ENCODE assay signal across 8 cellular contexts in the genomic region with DNA sequence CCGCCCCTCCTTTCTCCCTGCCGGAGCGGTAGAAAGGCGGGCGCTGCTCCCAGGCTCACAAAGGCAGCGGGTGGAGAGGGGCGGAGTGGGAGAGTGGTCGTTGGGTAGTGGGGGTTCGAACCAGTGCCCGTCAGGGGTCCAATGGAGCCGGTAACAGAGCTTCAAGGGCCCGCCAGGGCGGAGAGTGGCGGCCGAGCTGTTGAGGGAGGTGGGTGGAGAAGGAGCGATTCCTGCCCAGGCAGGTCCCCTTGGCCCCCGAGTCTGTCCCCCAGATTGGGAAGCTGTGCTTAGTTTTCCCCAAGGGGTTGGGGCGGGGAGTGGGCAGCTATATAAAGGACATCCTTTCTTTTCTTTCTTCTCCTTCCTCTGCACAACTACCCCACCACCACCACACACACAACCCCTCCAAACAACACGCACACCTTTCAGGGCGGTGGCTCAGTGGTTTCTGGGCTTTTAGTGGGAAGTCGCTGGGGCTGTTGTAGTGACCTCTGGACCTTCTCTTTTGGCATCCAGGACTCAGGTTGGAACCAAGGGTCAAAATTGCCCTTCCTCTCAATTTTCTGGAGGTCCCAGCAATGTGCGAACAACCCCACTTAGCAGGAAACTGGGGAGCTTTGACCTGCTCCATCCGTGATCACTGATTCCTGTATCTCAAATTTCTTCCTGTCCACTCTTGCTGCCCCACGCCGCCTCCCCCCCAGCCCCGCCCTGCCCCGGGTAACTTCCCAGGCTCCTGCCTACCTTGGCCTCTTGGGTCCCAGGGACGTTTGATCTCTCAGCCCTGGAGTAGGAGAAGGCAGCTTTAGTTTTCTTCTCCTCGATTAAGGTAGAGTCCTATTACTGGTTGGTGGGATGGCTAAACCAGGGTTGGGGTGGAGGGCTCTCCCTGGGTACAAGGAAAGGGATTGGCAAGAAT. TPM values are rescaled to one million over a fixed set of nuclear protein-coding genes. Genes with fewer than 3 reads are reported as not detected.
DNase-seq lines count a peak whose midpoint lies in the region; ATAC-seq and TF ChIP-seq lines count a peak whose summit lies in the region.

No MANE protein-coding gene starts in this region.

- H3K4me1 ChIP-seq in BE2C, result no peaks in the 10 kb centered on the region
- peaks cover 9% of the 10 kb centered on the region for H3K4me1 ChIP-seq in OCI-LY7 (ENCODE audit: insufficient read depth, low read length, poor library complexity, severe bottlenecking)

- H3K9me3 ChIP-seq in BE2C, result no peaks in the 10 kb centered on the region
- no peaks in the 10 kb centered on the region for H3K9me3 ChIP-seq in OCI-LY7 (ENCODE audit: low read length)
- no peaks in the 10 kb centered on the region for H3K9me3 ChIP-seq in neural cell (ENCODE audit: low read length)

- H3K4me3 Mint-ChIP-seq in endothelial cell (ENCODE audit: unreplicated experiment), result peak overlapping the region; percentile 71

- H3K27me3 ChIP-seq in BE2C (no peaks in the 10 kb centered on the region), neural cell (ENCODE audit: insufficient read depth, low read depth, low read length) (no peaks in the 10 kb centered on the region)

- no peaks in the 10 kb centered on the region for H4K20me1 ChIP-seq in OCI-LY7 (ENCODE audit: insufficient read depth, low read length)
- H4K20me1 ChIP-seq in neural cell (ENCODE audit: insufficient read depth), result no peaks in the 10 kb centered on the region

- H3K36me3 ChIP-seq in BE2C (no peaks in the 10 kb centered on the region), OCI-LY7 (ENCODE audit: insufficient read depth, low read length) (no peaks in the 10 kb centered on the region), neural cell (ENCODE audit: insufficient read depth, low read length) (no peaks in the 10 kb centered on the region)

- H3K4me3 ChIP-seq in BE2C (ENCODE audit: low read depth, low read length) (peak overlapping the region; percentile 70), OCI-LY7 (ENCODE audit: low read depth, low read length, poor library complexity, severe bottlenecking) (peak overlapping the region; percentile 80), neural cell (ENCODE audit: low read length) (peak overlapping the region; percentile 90)

- POLR2A ChIA-PET in OCI-LY7 (lab: Charles Lee), result no interaction called here

- no TSS peak for BruUV-seq in OCI-LY7 (replicated peaks; lab: Mats Ljungman, UMichigan)

- no peak for ATAC-seq in HG03457 (IDR thresholded peaks at IDR 0.05; ENCODE audit: unreplicated experiment)

- no peaks in the 10 kb centered on the region for H3K9me3 Mint-ChIP-seq in endothelial cell (ENCODE audit: unreplicated experiment)

- no peaks in the 10 kb centered on the region for H3K79me2 ChIP-seq in OCI-LY7 (ENCODE audit: insufficient read depth, low read depth, low read length)
- peaks cover 54% of the 10 kb centered on the region for H3K79me2 ChIP-seq in neural cell (replicated peaks; ENCODE audit: insufficient read depth, low read length)

- H3K27ac Mint-ChIP-seq in endothelial cell (ENCODE audit: unreplicated experiment), result peak overlapping the region; percentile 36

- peak overlapping the region; percentile 83 for H3K9ac ChIP-seq in neural cell (ENCODE audit: low read length)

- no peak for TF ChIP-seq CTCF in BE2C (IDR thresholded peaks at IDR 0.05; ENCODE audit: low read depth, low read length)
- no peak for TF ChIP-seq CTCF in OCI-LY7 (conservative IDR thresholded peaks at IDR 0.05; ENCODE audit: low read length)
- no peak for TF ChIP-seq CTCF in endothelial cell (IDR thresholded peaks at IDR 0.05; ENCODE audit: unreplicated experiment)
- no peak for TF ChIP-seq CTCF in neural cell (IDR thresholded peaks at IDR 0.05; ENCODE audit: poor library complexity, severe bottlenecking)

- peaks cover 5% of the 10 kb centered on the region for H3K27me3 Mint-ChIP-seq in endothelial cell (ENCODE audit: unreplicated experiment)

- DNase-seq in BE2C (no peak), OCI-LY7 (ENCODE audit: low spot score) (no peak), endothelial cell (ENCODE audit: low spot score) (no peak), SIG-M5 (lab: John Stamatoyannopoulos, UW) (no peak), amniotic stem cell (lab: John Stamatoyannopoulos, UW) (no peak)
- DNase-seq in stimulated activated CD4-positive, alpha-beta T cell treated with anti-CD3 and anti-CD28 coated beads, Interleukin-2, amount 100 ng/mL, for 48 hours, result no peak

- H2AFZ ChIP-seq in OCI-LY7 (ENCODE audit: low read length) (no peak overlapping the region), neural cell (ENCODE audit: low read depth, low read length) (no peak overlapping the region)

- intact Hi-C loops in OCI-LY7 (cut with micrococcal nuclease; ENCODE audit: unreplicated experiment), result no loop called here

- no peak for TF ChIP-seq EP300 in neural cell (conservative IDR thresholded peaks at IDR 0.05; ENCODE audit: poor library complexity, severe bottlenecking)

- H3K27ac ChIP-seq in OCI-LY7 (ENCODE audit: low read depth, low read length, poor library complexity, severe bottlenecking) (no peak overlapping the region), neural cell (ENCODE audit: low read length) (peak overlapping the region; percentile 68)

- peaks cover 3% of the 10 kb centered on the region for H3K4me1 Mint-ChIP-seq in endothelial cell (ENCODE audit: unreplicated experiment)

- H3K4me2 ChIP-seq in OCI-LY7 (ENCODE audit: low read length) (peak overlapping the region; percentile 83), neural cell (ENCODE audit: low read length) (peak overlapping the region; percentile 62)

- TF ChIP-seq RAD21 in neural cell (conservative IDR thresholded peaks at IDR 0.05), result no peak

- H3K36me3 Mint-ChIP-seq in endothelial cell (ENCODE audit: low read depth, unreplicated experiment), result no peaks in the 10 kb centered on the region

- CTCF ChIA-PET in OCI-LY7 (lab: Charles Lee; ENCODE audit: unreplicated experiment), result no interaction called here

- H3K9me2 ChIP-seq in OCI-LY7 (ENCODE audit: insufficient read depth, low read length), result no peaks in the 10 kb centered on the region
- H3K9me2 ChIP-seq in neural cell (ENCODE audit: insufficient read depth, low read length), result no peaks in the 10 kb centered on the region

- H3F3A ChIP-seq in neural cell (ENCODE audit: insufficient read depth, low read length, poor library complexity, severe bottlenecking), result no peaks in the 10 kb centered on the region

TF ChIP-seq in neural cell, 6 proteins besides CTCF, POLR2A, EP300 and RAD21:
- TF ChIP-seq, protein P1, sequence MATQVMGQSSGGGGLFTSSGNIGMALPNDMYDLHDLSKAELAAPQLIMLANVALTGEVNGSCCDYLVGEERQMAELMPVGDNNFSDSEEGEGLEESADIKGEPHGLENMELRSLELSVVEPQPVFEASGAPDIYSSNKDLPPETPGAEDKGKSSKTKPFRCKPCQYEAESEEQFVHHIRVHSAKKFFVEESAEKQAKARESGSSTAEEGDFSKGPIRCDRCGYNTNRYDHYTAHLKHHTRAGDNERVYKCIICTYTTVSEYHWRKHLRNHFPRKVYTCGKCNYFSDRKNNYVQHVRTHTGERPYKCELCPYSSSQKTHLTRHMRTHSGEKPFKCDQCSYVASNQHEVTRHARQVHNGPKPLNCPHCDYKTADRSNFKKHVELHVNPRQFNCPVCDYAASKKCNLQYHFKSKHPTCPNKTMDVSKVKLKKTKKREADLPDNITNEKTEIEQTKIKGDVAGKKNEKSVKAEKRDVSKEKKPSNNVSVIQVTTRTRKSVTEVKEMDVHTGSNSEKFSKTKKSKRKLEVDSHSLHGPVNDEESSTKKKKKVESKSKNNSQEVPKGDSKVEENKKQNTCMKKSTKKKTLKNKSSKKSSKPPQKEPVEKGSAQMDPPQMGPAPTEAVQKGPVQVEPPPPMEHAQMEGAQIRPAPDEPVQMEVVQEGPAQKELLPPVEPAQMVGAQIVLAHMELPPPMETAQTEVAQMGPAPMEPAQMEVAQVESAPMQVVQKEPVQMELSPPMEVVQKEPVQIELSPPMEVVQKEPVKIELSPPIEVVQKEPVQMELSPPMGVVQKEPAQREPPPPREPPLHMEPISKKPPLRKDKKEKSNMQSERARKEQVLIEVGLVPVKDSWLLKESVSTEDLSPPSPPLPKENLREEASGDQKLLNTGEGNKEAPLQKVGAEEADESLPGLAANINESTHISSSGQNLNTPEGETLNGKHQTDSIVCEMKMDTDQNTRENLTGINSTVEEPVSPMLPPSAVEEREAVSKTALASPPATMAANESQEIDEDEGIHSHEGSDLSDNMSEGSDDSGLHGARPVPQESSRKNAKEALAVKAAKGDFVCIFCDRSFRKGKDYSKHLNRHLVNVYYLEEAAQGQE (IDR thresholded peaks at IDR 0.05; ENCODE audit: borderline replicate concordance), result no peak
- no peak for TF ChIP-seq EZH2 (IDR thresholded peaks at IDR 0.05; ENCODE audit: borderline replicate concordance, insufficient read depth, low read length, poor library complexity, severe bottlenecking)
- TF ChIP-seq POLR2AphosphoS5 (IDR thresholded peaks at IDR 0.05), result no peak
- TF ChIP-seq SMC3 (conservative IDR thresholded peaks at IDR 0.05; ENCODE audit: poor library complexity), result no peak
- no peak for TF ChIP-seq MXI1 (conservative IDR thresholded peaks at IDR 0.05; ENCODE audit: poor library complexity, severe bottlenecking)
- TF ChIP-seq TAF1 (IDR thresholded peaks at IDR 0.05; ENCODE audit: low read depth), result no peak
TF ChIP-seq in neural cell: peak in this region for 0.

RNA-seq across cellular contexts. Expression of gene EFNB1, which starts 1.9 kb away (rescaled TPM):
- 29.7 TPM for polyA plus RNA-seq in BE2C (2012; ENCODE audit: insufficient read depth, insufficient read length, low read depth)
- 1.8 and 2.0 TPM in 2 replicates for total RNA-seq in OCI-LY7 (2014; rRNA removed; shearing (Covaris generic))
- total RNA-seq in OCI-LY7 (2022) (1.5 and 1.9 TPM in 2 replicates), endothelial cell (ENCODE audit: unreplicated experiment) (7.8 TPM)
- polyA plus RNA-seq in neural cell, result 25.5 and 27.8 TPM in 2 replicates
- polyA minus RNA-seq in neural cell, result 34.5 and 38.5 TPM in 2 replicates
